13 cellular contexts compared by ENCODE assay signal in the genomic region with DNA sequence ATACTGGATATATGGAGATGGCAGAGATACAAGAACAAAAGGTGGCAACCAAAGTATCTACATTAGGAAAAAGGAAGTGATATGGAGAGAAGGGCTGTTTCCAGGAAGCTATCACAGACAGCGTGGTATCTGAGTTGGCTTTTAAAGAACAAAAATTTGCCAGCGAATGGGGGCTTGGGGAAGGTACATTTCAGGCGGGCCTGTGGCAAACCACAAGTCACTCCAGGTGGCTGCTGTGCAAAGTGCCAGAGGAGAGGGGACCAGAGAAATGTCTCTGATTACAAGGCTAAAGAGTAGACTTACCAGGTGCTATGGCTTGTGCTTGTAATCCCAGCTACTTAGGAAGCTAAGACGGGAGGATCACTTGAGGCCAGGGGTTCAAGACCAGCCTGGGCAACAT.
"Had no signal": no experiment of that assay in that cellular context is flagged by ENCODE, and none has a peak within 500 bp of the region (broad histone marks: within the 10 kb centered on the region; RNA-seq: fewer than 3 reads in every experiment).

No MANE protein-coding gene starts in this region.

- H3K27ac ChIP-seq: body of pancreas, esophagus muscularis mucosa, psoas muscle, right lobe of liver had no signal

- DNase-seq: activated effector memory CD4-positive, alpha-beta T cell treated with Interleukin-2 at 50 U/mL for 16 hours; activated T-cell treated with anti-CD3 and anti-CD28 coated beads, Interleukin-2, amount 50 U/mL, for 1 hour; amniotic stem cell; body of pancreas; caudate nucleus; kidney glomerular epithelial cell; left ventricle myocardium superior; mesenchymal stem cell; occipital lobe; psoas muscle; right lobe of liver had no signal

- H3K4me3 ChIP-seq: body of pancreas, esophagus muscularis mucosa, psoas muscle, right lobe of liver, smooth muscle cell had no signal

- H3K4me1 ChIP-seq: body of pancreas, esophagus muscularis mucosa, psoas muscle, right lobe of liver had no signal

- H3K27me3 ChIP-seq: body of pancreas, esophagus muscularis mucosa, right lobe of liver had no signal

- H3K9me3 ChIP-seq: body of pancreas, esophagus muscularis mucosa, psoas muscle, right lobe of liver had no signal

- H3K4me2 ChIP-seq: smooth muscle cell had no signal

- H3K36me3 ChIP-seq: right lobe of liver had no signal
